Comparison of ENCODE assay signal across 16 cellular contexts in the genomic region with DNA sequence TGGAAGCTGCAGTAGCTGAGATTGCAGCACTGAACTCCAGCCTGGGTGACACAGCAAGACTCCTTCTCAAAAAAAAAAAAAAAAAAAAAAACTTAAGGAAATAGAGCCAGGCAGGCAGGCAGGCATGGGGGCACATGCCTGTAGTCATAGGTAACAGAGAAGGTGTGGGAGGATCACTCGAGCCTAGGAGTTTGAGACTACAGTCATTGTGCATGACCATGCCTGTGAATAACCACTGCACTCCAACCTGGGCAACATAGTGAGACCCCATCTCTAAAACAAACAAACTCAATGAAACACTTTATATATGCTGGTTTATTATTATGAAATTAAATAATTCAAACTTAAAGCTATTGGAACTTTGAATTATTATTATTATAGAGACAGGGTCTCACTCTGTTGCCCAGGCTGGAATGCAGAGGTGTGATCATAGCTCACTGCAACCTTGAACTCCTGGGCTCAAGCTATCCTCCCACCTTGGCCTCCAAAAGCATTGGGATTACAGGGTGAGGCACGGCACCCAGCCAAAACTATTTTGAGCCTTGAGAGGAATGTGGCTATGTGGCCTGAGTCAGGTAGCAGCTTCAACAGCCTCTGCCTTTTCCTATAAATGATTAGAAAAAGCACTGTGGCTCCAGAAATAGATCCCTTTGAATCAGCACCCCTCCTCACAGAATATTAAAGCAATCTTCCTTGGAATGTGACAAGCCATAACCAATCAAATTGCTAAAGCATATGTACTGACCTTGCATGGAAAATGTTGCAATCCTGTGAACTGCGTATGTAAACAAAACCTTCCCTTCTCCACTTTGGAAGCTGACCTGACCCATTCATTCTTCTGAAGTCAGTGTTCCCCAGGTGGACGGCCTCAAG. TPM values are rescaled to one million over a fixed set of nuclear protein-coding genes. Genes with fewer than 3 reads are reported as not detected.
DNase-seq lines count a peak whose midpoint lies in the region; TF ChIP-seq lines count a peak whose summit lies in the region.
"Had no signal": no experiment of that assay in that cellular context is flagged by ENCODE, and none has a peak within 500 bp of the region (broad histone marks: within the 10 kb centered on the region; RNA-seq: fewer than 3 reads in every experiment).

No MANE protein-coding gene starts in this region.

- H3K79me2 ChIP-seq in GM23248 (ENCODE audit: insufficient read depth), result no peaks in the 10 kb centered on the region

- H3K4me1 Mint-ChIP-seq in immature natural killer cell, result no peaks in the 10 kb centered on the region
- H3K4me1 Mint-ChIP-seq: natural killer cell had no signal

- H2AFZ ChIP-seq in GM23248, result no peak overlapping the region
- no peak overlapping the region for H2AFZ ChIP-seq in mesenchymal stem cell (ENCODE audit: low read depth, low read length)

- no peak overlapping the region for H2BK15ac ChIP-seq in mesenchymal stem cell (ENCODE audit: low read depth, poor library complexity, severe bottlenecking)

- H3K27me3 Mint-ChIP-seq in immature natural killer cell (ENCODE audit: low read depth in 3 of 3), result peaks cover 0 to 11% (median 3%) of the 10 kb centered on the region in 3 donors
- H3K27me3 Mint-ChIP-seq: activated naive CD8-positive, alpha-beta T cell had no signal

- no peak overlapping the region for H3K14ac ChIP-seq in mesenchymal stem cell (ENCODE audit: low read length in 2 of 2)

- DNase-seq in GM23248 (peak; percentile 49), SK-MEL-5 (ENCODE audit: low read depth, low spot score) (peak; percentile 48), fibroblast of pulmonary artery (ENCODE audit: low read depth) (peak; percentile 31), mesenchymal stem cell (peak; percentile 71), NCI-H128 (lab: John Stamatoyannopoulos, UW; ENCODE audit: unreplicated experiment) (no peak), immature natural killer cell (no peak), NCI-H1436 (lab: John Stamatoyannopoulos, UW) (no peak), NCI-H774 (lab: John Stamatoyannopoulos, UW) (no peak)
- DNase-seq: activated CD4-positive, alpha-beta T cell treated with anti-CD3 and anti-CD28 coated beads, Interleukin-2, amount 50 U/mL, for 1 hour; DMS153; natural killer cell; NCI-H1105 had no signal

- in situ Hi-C loops in GM23248 (cut with MboI), result no loop called here
- in situ Hi-C loops in SK-MEL-5 (cut with HindIII; ENCODE audit: low pct_unique_long_range_greater_than_20kb, low sequenced_read_pairs), result no loop called here

- WGBS in GM23248 (ENCODE audit: low coverage in 1 of 2, low lambda C conversion rate in 2 of 2, missing lambda C conversion rate in 2 of 2), 2 experiments, result 63 to 79% methylated on average over 4 of the region's 4 CpGs
- 87% methylated on average over 4 of the region's 4 CpGs for WGBS in mesenchymal stem cell

- H3K4me3 Mint-ChIP-seq in immature natural killer cell, result no peak overlapping the region
- H3K4me3 Mint-ChIP-seq: activated naive CD8-positive, alpha-beta T cell; natural killer cell had no signal

- H2AK5ac ChIP-seq in mesenchymal stem cell (ENCODE audit: low read length, severe bottlenecking), result no peak overlapping the region

- H2BK12ac ChIP-seq in mesenchymal stem cell (ENCODE audit: low read length in 2 of 2), result no peak overlapping the region

- no peak overlapping the region for H4K8ac ChIP-seq in mesenchymal stem cell (ENCODE audit: low read length)

- H3K4me1 ChIP-seq in GM23248 (ENCODE audit: insufficient read depth) (peaks cover 10% of the 10 kb centered on the region), mesenchymal stem cell (ENCODE audit: control insufficient read depth, insufficient read depth, low read depth, low read length) (no peaks in the 10 kb centered on the region)
- H3K4me1 ChIP-seq: prostate gland had no signal

- no peak for TF ChIP-seq CTCF in fibroblast of pulmonary artery (IDR thresholded peaks at IDR 0.05; ENCODE audit: low read length, missing control alignments)

- H3F3A ChIP-seq in GM23248 (ENCODE audit: insufficient read depth), result no peaks in the 10 kb centered on the region

- H3K4ac ChIP-seq in mesenchymal stem cell (ENCODE audit: low read depth in 1 of 2, low read length in 2 of 2), result no peak overlapping the region

- H3K27ac ChIP-seq in GM23248 (no peak overlapping the region), mesenchymal stem cell (ENCODE audit: low read length, poor library complexity, severe bottlenecking) (no peak overlapping the region)
- H3K27ac ChIP-seq: KMS-11, prostate gland had no signal

- H3K9me3 Mint-ChIP-seq in immature natural killer cell, result no peaks in the 10 kb centered on the region
- H3K9me3 Mint-ChIP-seq: natural killer cell had no signal

- H3K4me2 ChIP-seq in GM23248 (ENCODE audit: unreplicated experiment) (peak overlapping the region; percentile 32), mesenchymal stem cell (ENCODE audit: low read length, poor library complexity, severe bottlenecking) (no peak overlapping the region)
- H3K4me2 ChIP-seq: KMS-11 had no signal

- H3K9ac ChIP-seq in GM23248, result no peak overlapping the region
- no peak overlapping the region for H3K9ac ChIP-seq in mesenchymal stem cell (ENCODE audit: low read length)
- H3K9ac ChIP-seq: KMS-11 had no signal

- H3K79me1 ChIP-seq in mesenchymal stem cell (replicated peaks; ENCODE audit: low read length, poor library complexity, severe bottlenecking), result no peaks in the 10 kb centered on the region

- H3K9me2 ChIP-seq in GM23248 (ENCODE audit: insufficient read depth), result no peaks in the 10 kb centered on the region

- H3K4me3 ChIP-seq in GM23248 (no peak overlapping the region), fibroblast of pulmonary artery (replicated peaks; ENCODE audit: low read depth, low read length) (no peak overlapping the region), mesenchymal stem cell (ENCODE audit: insufficient read depth in 1 of 2, low read depth in 1 of 2, low read length in 2 of 2) (no peak overlapping the region)
- H3K4me3 ChIP-seq: prostate gland had no signal

- H3K9me3 ChIP-seq in GM23248 (ENCODE audit: low read depth) (no peaks in the 10 kb centered on the region), mesenchymal stem cell (ENCODE audit: control insufficient read depth, low read length) (no peaks in the 10 kb centered on the region)
- H3K9me3 ChIP-seq: prostate gland had no signal

- no peak overlapping the region for H2BK120ac ChIP-seq in mesenchymal stem cell (ENCODE audit: low read depth, low read length)

- H4K20me1 ChIP-seq in GM23248 (ENCODE audit: insufficient read depth), result no peaks in the 10 kb centered on the region

- H3K27me3 ChIP-seq in GM23248 (replicated peaks; ENCODE audit: insufficient read depth), result no peaks in the 10 kb centered on the region
- H3K27me3 ChIP-seq in mesenchymal stem cell (ENCODE audit: control insufficient read depth in 1 of 2, insufficient read depth in 1 of 2, low read length in 2 of 2), result no peaks in the 10 kb centered on the region

- H3K23ac ChIP-seq in mesenchymal stem cell (ENCODE audit: low read length in 2 of 2), result no peak overlapping the region

- H3K27ac Mint-ChIP-seq in immature natural killer cell, result no peak overlapping the region
- H3K27ac Mint-ChIP-seq: activated naive CD8-positive, alpha-beta T cell; natural killer cell had no signal

- H4K91ac ChIP-seq in mesenchymal stem cell (ENCODE audit: low read length), result no peak overlapping the region

- no peaks in the 10 kb centered on the region for H3K36me3 Mint-ChIP-seq in immature natural killer cell
- H3K36me3 Mint-ChIP-seq: natural killer cell had no signal

- no peak overlapping the region for H2BK5ac ChIP-seq in mesenchymal stem cell (ENCODE audit: low read depth, low read length, poor library complexity, severe bottlenecking)

- peak overlapping the region in 1 of 2 experiments; percentile 33 for H3K18ac ChIP-seq in mesenchymal stem cell (ENCODE audit: low read depth in 1 of 2, low read length in 2 of 2)

- H3K36me3 ChIP-seq in GM23248 (ENCODE audit: low read depth) (no peaks in the 10 kb centered on the region), mesenchymal stem cell (ENCODE audit: control insufficient read depth in 1 of 2, insufficient read depth in 2 of 2, low read depth in 1 of 2, low read length in 2 of 2) (peaks cover 0 to 10% of the 10 kb centered on the region in 2 experiments)
- H3K36me3 ChIP-seq: prostate gland had no signal

RNA-seq across cellular contexts. Expression of a gene that starts 34.7 kb away (rescaled TPM):
- 43.3 and 45.3 TPM in 2 replicates for total RNA-seq in GM23248 (2014; rRNA removed; shearing (Covaris generic))
- polyA plus RNA-seq in GM23248 (2016; fragmentation: Nextera tagmentation; extraction: Ambion mirVana) (34.9 and 38.2 TPM in 2 replicates), immature natural killer cell (10 to 100 TPM; 12.9 to 23.6 (median 15.9) TPM)
- 56.5 and 60.4 TPM in 2 replicates for total RNA-seq in SK-MEL-5 (2014; rRNA removed; shearing (Covaris generic))
- polyA plus RNA-seq in SK-MEL-5 (2015; cell fraction: cytosol; rRNA removed), result 41.0 and 42.6 TPM in 2 replicates
- 52.3 and 55.1 TPM in 2 replicates for polyA plus RNA-seq in SK-MEL-5 (2015; cell fraction: nucleus; rRNA removed)
- 111 TPM for polyA plus RNA-seq in mesenchymal stem cell (2013, experiment 1 of 2)
- 112 TPM for polyA plus RNA-seq in mesenchymal stem cell (2013, experiment 2 of 2)

RNA-seq across cellular contexts. Expression of a gene that starts 44.8 kb away (rescaled TPM):
- 1.4 TPM in 1 of 2 replicates, not detected in the other for total RNA-seq in GM23248 (2014; rRNA removed; shearing (Covaris generic))
- polyA plus RNA-seq in GM23248 (2016; fragmentation: Nextera tagmentation; extraction: Ambion mirVana) (not detected in 2 replicates), immature natural killer cell (10 to 100 TPM in 2 of 3 donors, 1 to 10 TPM in 1; 7.8 to 21.7 (median 12.1) TPM)
- total RNA-seq in SK-MEL-5 (2014; rRNA removed; shearing (Covaris generic)), result not detected in 2 replicates
- not detected in 2 replicates for polyA plus RNA-seq in SK-MEL-5 (2015; cell fraction: cytosol; rRNA removed)
- polyA plus RNA-seq in SK-MEL-5 (2015; cell fraction: nucleus; rRNA removed), result not detected in 2 replicates
- not detected for polyA plus RNA-seq in mesenchymal stem cell (2013, experiment 1 of 2)
- polyA plus RNA-seq in mesenchymal stem cell (2013, experiment 2 of 2), result not detected
- polyA plus RNA-seq: BJ had no signal

Comparison
In these comparisons a context has a peak if more than half of its experiments do, and no peak if none do; other contexts are left out.
1. DNase-seq: peak in GM23248 (single experiment), SK-MEL-5 (single experiment), fibroblast of pulmonary artery (single experiment) and mesenchymal stem cell (single experiment); none in NCI-H128 (single experiment), immature natural killer cell (0 of 3), NCI-H1436 (single experiment) and NCI-H774 (single experiment).